26 cellular contexts compared by ENCODE assay signal in genomic region chr5:59231221-59231931, GRCh38.
"Had no signal": no experiment of that assay in that cellular context is flagged by ENCODE, and none has a peak within 500 bp of the region (broad histone marks: within the 10 kb centered on the region; RNA-seq: fewer than 3 reads in every experiment).

No MANE protein-coding gene starts in this region.

- H3K36me3 Mint-ChIP-seq: activated naive CD4-positive, alpha-beta T cell treated with anti-CD3 and anti-CD28 coated beads, Interleukin-2, amount 10 ng/mL, durations not matched to agents 7 days and 5 days; activated naive CD8-positive, alpha-beta T cell treated with anti-CD3 and anti-CD28 coated beads, Interleukin-2, amount 10 ng/mL, durations not matched to agents 7 days and 5 days; WTC11 had no signal

- H3K4me2 ChIP-seq: smooth muscle cell had no signal

- H3K4me3 Mint-ChIP-seq: activated naive CD4-positive, alpha-beta T cell treated with anti-CD3 and anti-CD28 coated beads, Interleukin-2, amount 10 ng/mL, durations not matched to agents 7 days and 5 days; activated naive CD8-positive, alpha-beta T cell treated with anti-CD3 and anti-CD28 coated beads, Interleukin-2, amount 10 ng/mL, durations not matched to agents 7 days and 5 days; brain; nephron; stimulated activated naive B cell treated with anti-CD40 and anti-IgM and Interleukin-4, amounts not matched to agents 10 μg/mL and 1 μg/mL and 100 μg/mL, for 72 hours; T-helper 17 cell; WTC11 had no signal

- H3K4me1 ChIP-seq: ascending aorta, left lung, suprapubic skin, upper lobe of right lung had no signal

- H3K9me3 Mint-ChIP-seq: activated naive CD4-positive, alpha-beta T cell treated with anti-CD3 and anti-CD28 coated beads, Interleukin-2, amount 10 ng/mL, durations not matched to agents 7 days and 5 days; activated naive CD8-positive, alpha-beta T cell treated with anti-CD3 and anti-CD28 coated beads, Interleukin-2, amount 10 ng/mL, durations not matched to agents 7 days and 5 days had no signal

- H3K27ac Mint-ChIP-seq: activated naive CD4-positive, alpha-beta T cell treated with anti-CD3 and anti-CD28 coated beads, Interleukin-2, amount 10 ng/mL, durations not matched to agents 7 days and 5 days; activated naive CD8-positive, alpha-beta T cell treated with anti-CD3 and anti-CD28 coated beads, Interleukin-2, amount 10 ng/mL, durations not matched to agents 7 days and 5 days; brain; nephron; progenitor cell of endocrine pancreas; stimulated activated naive B cell treated with anti-CD40 and anti-IgM and Interleukin-4, amounts not matched to agents 10 μg/mL and 1 μg/mL and 100 μg/mL, for 72 hours; T-helper 17 cell; WTC11 had no signal

- H3K27me3 ChIP-seq: ascending aorta, dorsolateral prefrontal cortex, left lung, ovary, suprapubic skin, tibial artery, upper lobe of right lung had no signal

- H3K4me1 Mint-ChIP-seq: activated naive CD4-positive, alpha-beta T cell treated with anti-CD3 and anti-CD28 coated beads, Interleukin-2, amount 10 ng/mL, durations not matched to agents 7 days and 5 days; activated naive CD8-positive, alpha-beta T cell treated with anti-CD3 and anti-CD28 coated beads, Interleukin-2, amount 10 ng/mL, durations not matched to agents 7 days and 5 days; brain; stimulated activated naive B cell treated with anti-CD40 and anti-IgM and Interleukin-4, amounts not matched to agents 10 μg/mL and 1 μg/mL and 100 μg/mL, for 72 hours; T-helper 17 cell; WTC11 had no signal

- H3K9me3 ChIP-seq: ascending aorta, left lung, ovary, suprapubic skin, tibial artery, upper lobe of right lung had no signal

- H3K27ac ChIP-seq: ascending aorta, coronary artery, left lung, ovary, suprapubic skin, upper lobe of right lung had no signal

- ATAC-seq: left lung; stimulated activated naive B cell treated with anti-CD40 and anti-IgM and Interleukin-4, amounts not matched to agents 10 μg/mL and 1 μg/mL and 100 μg/mL, for 72 hours; T-helper 17 cell; upper lobe of right lung; WTC11 had no signal

- H3K36me3 ChIP-seq: ascending aorta, left lung, ovary, suprapubic skin, tibial artery, upper lobe of right lung had no signal

- H3K4me3 ChIP-seq: ascending aorta, coronary artery, dorsolateral prefrontal cortex, left lung, lung, ovary, smooth muscle cell, suprapubic skin, tibial artery, upper lobe of right lung had no signal

- H3K27me3 Mint-ChIP-seq: brain; progenitor cell of endocrine pancreas; stimulated activated naive B cell treated with anti-CD40 and anti-IgM and Interleukin-4, amounts not matched to agents 10 μg/mL and 1 μg/mL and 100 μg/mL, for 72 hours had no signal

- DNase-seq: activated CD4-positive, alpha-beta T cell treated with anti-CD3 and anti-CD28 coated beads for 1 hour; activated CD4-positive, alpha-beta T cell treated with anti-CD3 and anti-CD28 coated beads, Interleukin-2, amount 50 U/mL, for 1 hour; activated gamma-delta T cell; activated naive CD4-positive, alpha-beta T cell treated with anti-CD3 and anti-CD28 coated beads, Interleukin-2, amount 10 ng/mL, durations not matched to agents 7 days and 5 days; activated naive CD8-positive, alpha-beta T cell treated with anti-CD3 and anti-CD28 coated beads, Interleukin-2, amount 10 ng/mL, durations not matched to agents 7 days and 5 days; dorsolateral prefrontal cortex; effector memory CD4-positive, alpha-beta T cell; glutamatergic neuron; left lung; ovary; stimulated activated CD4-positive, alpha-beta T cell treated with anti-CD3 and anti-CD28 coated beads, Interleukin-1b, Interleukin-23, amount 100 ng/mL, for 48 hours; stimulated activated CD4-positive, alpha-beta T cell treated with anti-CD3 and anti-CD28 coated beads, Interleukin-4, amount 100 ng/mL, for 4 hours; stimulated activated CD8-positive, alpha-beta memory T cell treated with anti-CD3 and anti-CD28 coated beads, Interleukin-4, amount 100 ng/mL, for 48 hours; stimulated activated naive B cell treated with anti-CD40 and anti-IgM and Interleukin-4, amounts not matched to agents 10 μg/mL and 1 μg/mL and 100 μg/mL, for 72 hours; T-helper 17 cell; tibial artery; upper lobe of right lung had no signal
